Comparison of ENCODE assay signal across 20 cellular contexts in genomic region chr7:1862560-1862959, GRCh38.
DNase-seq lines count a peak whose midpoint lies in the region; TF ChIP-seq lines count a peak whose summit lies in the region.
"Had no signal": no experiment of that assay in that cellular context is flagged by ENCODE, and none has a peak within 500 bp of the region (broad histone marks: within the 10 kb centered on the region; RNA-seq: fewer than 3 reads in every experiment).

No MANE protein-coding gene starts in this region.

- H3K27ac ChIP-seq in BLaER1 (peak overlapping the region; percentile 86), MM.1S (ENCODE audit: low read length) (no peak overlapping the region)
- H3K27ac ChIP-seq: Peyer's patch, SK-N-MC had no signal

- peak overlapping the region; percentile 62 for H3K9ac ChIP-seq in BLaER1
- H3K9ac ChIP-seq in MM.1S (ENCODE audit: low read length): no peak overlapping the region

- peaks cover 95% of the 10 kb centered on the region for H3K4me1 ChIP-seq in BLaER1
- H3K4me1 ChIP-seq in MM.1S (ENCODE audit: low read length): no peaks in the 10 kb centered on the region
- H3K4me1 ChIP-seq: Peyer's patch had no signal

- H3K4me3 ChIP-seq in BLaER1 (peak overlapping the region; percentile 50), choroid plexus epithelial cell (ENCODE audit: low read depth, low read length) (no peak overlapping the region), MM.1S (ENCODE audit: low read length) (no peak overlapping the region)
- H3K4me3 ChIP-seq: Peyer's patch, SK-N-MC had no signal

- H3K27ac Mint-ChIP-seq in IgD-negative memory B cell: peak overlapping the region in 2 of 3 donors; percentile 53 to 80
- peak overlapping the region; percentile 83 for H3K27ac Mint-ChIP-seq in nephron progenitor cell
- H3K27ac Mint-ChIP-seq in T-helper 2 cell treated with Interferon-gamma antibody and Interleukin-4, amounts not matched to agents 5 μg/mL and 100 μg/mL, for 36 hours: no peak overlapping the region
- H3K27ac Mint-ChIP-seq: CD14-positive monocyte had no signal

- peak overlapping the region in 2 of 4 donors; percentile 39 to 75 for H3K4me3 Mint-ChIP-seq in IgD-negative memory B cell
- no peak overlapping the region for H3K4me3 Mint-ChIP-seq in nephron progenitor cell
- H3K4me3 Mint-ChIP-seq in T-helper 2 cell treated with Interferon-gamma antibody and Interleukin-4, amounts not matched to agents 5 μg/mL and 100 μg/mL, for 36 hours: no peak overlapping the region
- H3K4me3 Mint-ChIP-seq: CD14-positive monocyte had no signal

- H3K27me3 ChIP-seq in BLaER1 (peaks cover 32% of the 10 kb centered on the region), MM.1S (replicated peaks; ENCODE audit: insufficient read depth, low read length) (no peaks in the 10 kb centered on the region)
- H3K27me3 ChIP-seq: Peyer's patch had no signal

- H3K9me3 ChIP-seq in BLaER1: no peaks in the 10 kb centered on the region
- no peaks in the 10 kb centered on the region for H3K9me3 ChIP-seq in MM.1S (replicated peaks; ENCODE audit: insufficient read depth, low read length)
- H3K9me3 ChIP-seq: Peyer's patch had no signal

- H3K27me3 Mint-ChIP-seq in IgD-negative memory B cell (no peaks in the 10 kb centered on the region), nephron progenitor cell (ENCODE audit: low read depth, poor library complexity) (peaks cover 4% of the 10 kb centered on the region)
- H3K27me3 Mint-ChIP-seq in T-helper 2 cell treated with Interferon-gamma antibody and Interleukin-4, amounts not matched to agents 5 μg/mL and 100 μg/mL, for 36 hours (ENCODE audit: low read depth): no peaks in the 10 kb centered on the region

- no peaks in the 10 kb centered on the region for H3K9me2 ChIP-seq in MM.1S (replicated peaks; ENCODE audit: insufficient read depth, low read length)

- H3K4me2 ChIP-seq in BLaER1 (peak overlapping the region; percentile 88), MM.1S (ENCODE audit: low read depth, low read length) (no peak overlapping the region)

- no peaks in the 10 kb centered on the region for H3K79me2 ChIP-seq in MM.1S (ENCODE audit: low read length)

- H2AFZ ChIP-seq in MM.1S (ENCODE audit: low read length): no peak overlapping the region

- H3K9me3 Mint-ChIP-seq in IgD-negative memory B cell: no peaks in the 10 kb centered on the region
- H3K9me3 Mint-ChIP-seq in nephron progenitor cell: no peaks in the 10 kb centered on the region
- no peaks in the 10 kb centered on the region for H3K9me3 Mint-ChIP-seq in T-helper 2 cell treated with Interferon-gamma antibody and Interleukin-4, amounts not matched to agents 5 μg/mL and 100 μg/mL, for 36 hours

- H3K4me1 Mint-ChIP-seq in IgD-negative memory B cell (peaks cover 4 to 8% (median 6%) of the 10 kb centered on the region in 3 donors), nephron progenitor cell (peaks cover 30% of the 10 kb centered on the region)
- peaks cover 2% of the 10 kb centered on the region for H3K4me1 Mint-ChIP-seq in T-helper 2 cell treated with Interferon-gamma antibody and Interleukin-4, amounts not matched to agents 5 μg/mL and 100 μg/mL, for 36 hours (ENCODE audit: low read depth)
- H3K4me1 Mint-ChIP-seq: CD14-positive monocyte had no signal

- H4K20me1 ChIP-seq in BLaER1: peaks cover 100% of the 10 kb centered on the region
- no peaks in the 10 kb centered on the region for H4K20me1 ChIP-seq in MM.1S (ENCODE audit: insufficient read depth, low read length)

- DNase-seq in choroid plexus epithelial cell (ENCODE audit: low read depth) (peak; percentile 19), nephron progenitor cell (no peak), islet precursor cell (no peak), glomerular visceral epithelial cell (ENCODE audit: extremely low spot score) (no peak), MM.1S (no peak)
- no peak for DNase-seq in T-helper 2 cell treated with Interferon-gamma antibody and Interleukin-4, amounts not matched to agents 5 μg/mL and 100 μg/mL, for 36 hours (ENCODE audit: low spot score)
- DNase-seq: COR-L47, EL, H7, KG1, NCI-H1105, NCI-H1694, NCI-H2227 treated with DMSO at 0.1 percent for 48 hours, NCI-H524, Peyer's patch, Right ventricle myocardium superior had no signal

- TF ChIP-seq CTCF in choroid plexus epithelial cell (conservative IDR thresholded peaks at IDR 0.05; ENCODE audit: low read depth, low read length) (no peak), nephron progenitor cell (IDR thresholded peaks at IDR 0.05) (no peak), MM.1S (IDR thresholded peaks at IDR 0.05; ENCODE audit: low read length) (no peak)

- H3K36me3 ChIP-seq in BLaER1: peaks cover 14% of the 10 kb centered on the region; the same call in 1 of the 2 replicates
- no peaks in the 10 kb centered on the region for H3K36me3 ChIP-seq in MM.1S (replicated peaks; ENCODE audit: insufficient read depth, low read length)
- H3K36me3 ChIP-seq: Peyer's patch had no signal

- H3K36me3 Mint-ChIP-seq in IgD-negative memory B cell: no peaks in the 10 kb centered on the region
- no peaks in the 10 kb centered on the region for H3K36me3 Mint-ChIP-seq in nephron progenitor cell (ENCODE audit: low read depth)
- no peaks in the 10 kb centered on the region for H3K36me3 Mint-ChIP-seq in T-helper 2 cell treated with Interferon-gamma antibody and Interleukin-4, amounts not matched to agents 5 μg/mL and 100 μg/mL, for 36 hours (ENCODE audit: low read depth)

- H3F3A ChIP-seq in MM.1S (ENCODE audit: insufficient read depth, low read length): no peaks in the 10 kb centered on the region
